2 cellular contexts compared by ENCODE assay signal in the genomic region with DNA sequence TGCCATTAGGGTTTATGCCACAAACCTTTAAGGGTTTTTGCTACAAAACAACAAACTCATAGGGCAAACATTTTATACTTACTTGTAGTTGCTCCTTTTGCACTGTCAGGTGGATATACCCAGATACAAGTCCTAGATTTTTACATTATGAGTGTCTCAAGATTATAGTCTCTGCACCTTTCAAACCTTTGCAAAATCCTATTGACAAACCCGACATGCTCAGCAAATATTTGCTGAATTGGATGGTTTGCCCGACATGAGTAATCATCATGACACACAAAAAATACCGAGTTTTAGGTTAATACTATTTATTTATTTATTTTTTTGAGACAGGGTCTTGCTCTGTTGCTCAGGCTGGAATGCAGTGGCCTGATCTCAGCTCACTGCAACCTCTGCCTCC.
TF ChIP-seq lines count a peak whose summit lies in the region.

No MANE protein-coding gene starts in this region.

TF ChIP-seq in HepG2, 621 proteins besides CTCF, POLR2A, EP300 and RAD21:
- TF ChIP-seq NFKBIZ (CRISPR knock-in tag; IDR thresholded peaks at IDR 0.05) (no peak), SOX6 (IDR thresholded peaks at IDR 0.05) (no peak), SOX6 (CRISPR knock-in tag; IDR thresholded peaks at IDR 0.05) (no peak), JARID2 (CRISPR knock-in tag; IDR thresholded peaks at IDR 0.05; ENCODE audit: insufficient replicate concordance) (no peak), PTBP1 (IDR thresholded peaks at IDR 0.05; ENCODE audit: low read depth, low read length, poor library complexity, severe bottlenecking) (no peak)
- TF ChIP-seq, protein P1, sequence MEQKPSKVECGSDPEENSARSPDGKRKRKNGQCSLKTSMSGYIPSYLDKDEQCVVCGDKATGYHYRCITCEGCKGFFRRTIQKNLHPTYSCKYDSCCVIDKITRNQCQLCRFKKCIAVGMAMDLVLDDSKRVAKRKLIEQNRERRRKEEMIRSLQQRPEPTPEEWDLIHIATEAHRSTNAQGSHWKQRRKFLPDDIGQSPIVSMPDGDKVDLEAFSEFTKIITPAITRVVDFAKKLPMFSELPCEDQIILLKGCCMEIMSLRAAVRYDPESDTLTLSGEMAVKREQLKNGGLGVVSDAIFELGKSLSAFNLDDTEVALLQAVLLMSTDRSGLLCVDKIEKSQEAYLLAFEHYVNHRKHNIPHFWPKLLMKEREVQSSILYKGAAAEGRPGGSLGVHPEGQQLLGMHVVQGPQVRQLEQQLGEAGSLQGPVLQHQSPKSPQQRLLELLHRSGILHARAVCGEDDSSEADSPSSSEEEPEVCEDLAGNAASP (CRISPR knock-in tag; IDR thresholded peaks at IDR 0.05; ENCODE audit: borderline replicate concordance), result no peak
- TF ChIP-seq, protein P2, sequence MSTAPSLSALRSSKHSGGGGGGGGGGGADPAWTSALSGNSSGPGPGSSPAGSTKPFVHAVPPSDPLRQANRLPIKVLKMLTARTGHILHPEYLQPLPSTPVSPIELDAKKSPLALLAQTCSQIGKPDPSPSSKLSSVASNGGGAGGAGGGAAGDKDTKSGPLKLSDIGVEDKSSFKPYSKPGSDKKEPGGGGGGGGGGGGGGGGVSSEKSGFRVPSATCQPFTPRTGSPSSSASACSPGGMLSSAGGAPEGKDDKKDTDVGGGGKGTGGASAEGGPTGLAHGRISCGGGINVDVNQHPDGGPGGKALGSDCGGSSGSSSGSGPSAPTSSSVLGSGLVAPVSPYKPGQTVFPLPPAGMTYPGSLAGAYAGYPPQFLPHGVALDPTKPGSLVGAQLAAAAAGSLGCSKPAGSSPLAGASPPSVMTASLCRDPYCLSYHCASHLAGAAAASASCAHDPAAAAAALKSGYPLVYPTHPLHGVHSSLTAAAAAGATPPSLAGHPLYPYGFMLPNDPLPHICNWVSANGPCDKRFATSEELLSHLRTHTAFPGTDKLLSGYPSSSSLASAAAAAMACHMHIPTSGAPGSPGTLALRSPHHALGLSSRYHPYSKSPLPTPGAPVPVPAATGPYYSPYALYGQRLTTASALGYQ (CRISPR knock-in tag; IDR thresholded peaks at IDR 0.05), result no peak

TF ChIP-seq in K562, 482 proteins besides CTCF, POLR2A, EP300 and RAD21:
- TF ChIP-seq TAF7 (tag; IDR thresholded peaks at IDR 0.05) (no peak), ZNF316 (IDR thresholded peaks at IDR 0.05) (0 out of 2 replicates have a peak, but pooled peaks have one; percentile 6)
